In the genomic region with DNA sequence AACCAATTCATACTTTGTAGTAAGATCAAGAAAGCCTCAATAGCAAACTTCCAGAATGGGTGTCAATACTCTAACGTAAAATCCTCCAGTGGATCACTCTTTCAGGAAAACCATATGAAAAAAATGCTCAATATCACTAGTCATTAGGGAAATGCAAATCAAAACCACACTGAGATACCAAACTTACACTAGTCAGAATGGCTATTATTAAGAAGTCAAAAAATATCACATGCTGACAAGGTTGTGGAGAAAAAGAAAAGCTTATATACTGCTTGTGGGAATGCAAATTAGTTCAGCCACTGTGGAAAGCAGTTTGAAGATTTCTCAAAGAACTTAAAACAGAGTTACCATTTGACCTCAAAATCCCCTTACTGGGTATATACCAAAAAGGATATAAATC, we compare ENCODE assay signal across 16 cellular contexts. TPM values are rescaled to one million over a fixed set of nuclear protein-coding genes. Genes with fewer than 3 reads are reported as not detected.
DNase-seq lines count a peak whose midpoint lies in the region; ATAC-seq and TF ChIP-seq lines count a peak whose summit lies in the region.
"Had no signal": no experiment of that assay in that cellular context is flagged by ENCODE, and none has a peak within 500 bp of the region (broad histone marks: within the 10 kb centered on the region; RNA-seq: fewer than 3 reads in every experiment).

No MANE protein-coding gene starts in this region.

- H2AFZ ChIP-seq in smooth muscle cell (ENCODE audit: low read depth): no peak overlapping the region

- H3K27ac ChIP-seq in smooth muscle cell (ENCODE audit: low read depth): no peak overlapping the region
- H3K27ac ChIP-seq: dorsolateral prefrontal cortex, left ventricle myocardium inferior had no signal

- H3K4me3 ChIP-seq in smooth muscle cell: no peak overlapping the region
- H3K4me3 ChIP-seq: dorsolateral prefrontal cortex, left ventricle myocardium inferior had no signal

- ATAC-seq in GM18508 (IDR thresholded peaks at IDR 0.05; ENCODE audit: insufficient read depth, unreplicated experiment) (peak; percentile 46), GM19455 (IDR thresholded peaks at IDR 0.05; ENCODE audit: unreplicated experiment) (peak; percentile 47), HG02840 (IDR thresholded peaks at IDR 0.05; ENCODE audit: low FRiP score, unreplicated experiment) (peak; percentile 60), HG03439 (IDR thresholded peaks at IDR 0.05; ENCODE audit: unreplicated experiment) (peak; percentile 55)
- ATAC-seq: activated T-helper 17 cell treated with anti-CD3 and anti-CD28 coated beads, Interleukin-2, amount 50 U/mL, for 72 hours; naive thymus-derived CD4-positive, alpha-beta T cell had no signal

- no peaks in the 10 kb centered on the region for H4K20me1 ChIP-seq in smooth muscle cell (ENCODE audit: low read depth)

- TF ChIP-seq CTCF in smooth muscle cell (IDR thresholded peaks at IDR 0.05; ENCODE audit: borderline replicate concordance, insufficient read depth, poor library complexity, severe bottlenecking): no peak

- H3K4me2 ChIP-seq in smooth muscle cell: no peak overlapping the region

- H3F3A ChIP-seq in smooth muscle cell (ENCODE audit: low read depth): no peaks in the 10 kb centered on the region

- H3K79me2 ChIP-seq in smooth muscle cell (ENCODE audit: low read depth): no peaks in the 10 kb centered on the region

- no peaks in the 10 kb centered on the region for H3K27me3 ChIP-seq in smooth muscle cell (ENCODE audit: low read depth)
- H3K27me3 ChIP-seq: dorsolateral prefrontal cortex had no signal

- no peak overlapping the region for H3K9ac ChIP-seq in smooth muscle cell (ENCODE audit: low read depth)

- DNase-seq in middle frontal gyrus (ENCODE audit: extremely low spot score, low spot score) (no peak), smooth muscle cell (lab: John Stamatoyannopoulos, UW; ENCODE audit: unreplicated experiment) (no peak), COR-L47 (lab: John Stamatoyannopoulos, UW) (no peak), dermis blood vessel endothelial cell (no peak)
- DNase-seq: activated CD4-positive, alpha-beta memory T cell treated with anti-CD3 and anti-CD28 coated beads for 36 hours; DMS 273 treated with DMSO at 0.1 percent for 48 hours; dorsolateral prefrontal cortex; left ventricle myocardium inferior; naive thymus-derived CD4-positive, alpha-beta T cell; NCI-H2107; retina had no signal

- 88% methylated on average over 1 of the region's 1 CpG for WGBS in smooth muscle cell (ENCODE audit: low lambda C conversion rate)

- no peaks in the 10 kb centered on the region for H3K36me3 ChIP-seq in smooth muscle cell (ENCODE audit: low read depth)
- H3K36me3 ChIP-seq: left ventricle myocardium inferior had no signal

- H3K9me3 ChIP-seq in smooth muscle cell (replicated peaks; ENCODE audit: low read depth): no peaks in the 10 kb centered on the region
- H3K9me3 ChIP-seq: left ventricle myocardium inferior had no signal

- H3K4me1 ChIP-seq in smooth muscle cell (ENCODE audit: low read depth): no peaks in the 10 kb centered on the region
- H3K4me1 ChIP-seq: left ventricle myocardium inferior had no signal

RNA-seq across cellular contexts. Expression of a gene that starts 49.5 kb away (rescaled TPM):
- total RNA-seq in smooth muscle cell (30.7 and 34.6 TPM in 2 replicates), dermis blood vessel endothelial cell (24.5 and 26.4 TPM in 2 replicates)
- 21.8 and 25.4 TPM in 2 replicates for polyA plus RNA-seq in smooth muscle cell
